Comparison of ENCODE assay signal across 1 cellular context in genomic region chr11:2991477-2992233, GRCh38.
A peak's percentile ranks its signal among the peaks of the same experiment; 100 is the strongest.
TF ChIP-seq lines count a peak whose summit lies in the region.

No MANE protein-coding gene starts in this region.

TF ChIP-seq in H1, 55 proteins besides CTCF, POLR2A, EP300 and RAD21 (continued from another document):
- TF ChIP-seq SIN3A (conservative IDR thresholded peaks at IDR 0.05 in 1 of 2, IDR thresholded peaks at IDR 0.05 in 1 of 2; ENCODE audit: low read depth in 1 of 2, low read length in 2 of 2): peak in 1 of 2 experiments; percentile 60; a peak in 1 of 4 replicates
